In genomic region chrX:3655181-3655580, GRCh38 we compare ENCODE assay signal across 38 cellular contexts.
"Had no signal": no experiment of that assay in that cellular context is flagged by ENCODE, and none has a peak within 500 bp of the region (broad histone marks: within the 10 kb centered on the region; RNA-seq: fewer than 3 reads in every experiment).

No MANE protein-coding gene starts in this region.

- H3K27me3 Mint-ChIP-seq: activated naive CD4-positive, alpha-beta T cell treated with anti-CD3 and anti-CD28 coated beads, Interleukin-2, amount 10 ng/mL, durations not matched to agents 7 days and 5 days; activated naive CD4-positive, alpha-beta T cell treated with anti-CD3 and anti-CD28 coated beads, Interleukin-2, amount 50 U/mL, for 24 hours; activated naive CD8-positive, alpha-beta T cell; activated naive CD8-positive, alpha-beta T cell treated with anti-CD3 and anti-CD28 coated beads for 36 hours; activated naive CD8-positive, alpha-beta T cell treated with anti-CD3 and anti-CD28 coated beads, Interleukin-2, amount 10 ng/mL, durations not matched to agents 7 days and 5 days; activated naive CD8-positive, alpha-beta T cell treated with anti-CD3 and anti-CD28 coated beads, Interleukin-2, amount 50 U/mL, for 24 hours; activated T-cell treated with anti-CD3 and anti-CD28 coated beads, Interleukin-2, amount 50 U/mL, for 24 hours; activated T-helper 17 cell treated with anti-CD3 and anti-CD28 coated beads, Interleukin-2, amount 50 U/mL, for 72 hours; brain; central memory CD8-positive, alpha-beta T cell had no signal

- H3K36me3 Mint-ChIP-seq: activated naive CD4-positive, alpha-beta T cell treated with anti-CD3 and anti-CD28 coated beads, Interleukin-2, amount 50 U/mL, for 24 hours; activated naive CD4-positive, alpha-beta T cell treated with anti-CD3 and anti-CD28 coated beads, Interleukin-2, amount 50 U/mL, for 72 hours had no signal

- H3K9me3 Mint-ChIP-seq: activated naive CD4-positive, alpha-beta T cell treated with anti-CD3 and anti-CD28 coated beads for 36 hours; activated naive CD4-positive, alpha-beta T cell treated with anti-CD3 and anti-CD28 coated beads, Interleukin-2, amount 10 ng/mL, durations not matched to agents 7 days and 5 days; activated naive CD4-positive, alpha-beta T cell treated with anti-CD3 and anti-CD28 coated beads, Interleukin-2, amount 50 U/mL, for 24 hours; activated naive CD4-positive, alpha-beta T cell treated with anti-CD3 and anti-CD28 coated beads, Interleukin-2, amount 50 U/mL, for 72 hours; activated naive CD8-positive, alpha-beta T cell treated with anti-CD3 and anti-CD28 coated beads for 36 hours; activated naive CD8-positive, alpha-beta T cell treated with anti-CD3 and anti-CD28 coated beads, Interleukin-2, amount 10 ng/mL, durations not matched to agents 7 days and 5 days; activated naive CD8-positive, alpha-beta T cell treated with anti-CD3 and anti-CD28 coated beads, Interleukin-2, amount 50 U/mL, for 24 hours; activated T-cell treated with anti-CD3 and anti-CD28 coated beads, Interleukin-2, amount 50 U/mL, for 24 hours; activated T-cell treated with anti-CD3 and anti-CD28 coated beads, Interleukin-2, amount 50 U/mL, for 4 hours; activated T-cell treated with anti-CD3 and anti-CD28 coated beads, Interleukin-2, amount 50 U/mL, for 72 hours; activated T-helper 1 cell treated with anti-CD3 and anti-CD28 coated beads, Interleukin-12 subunit alpha, Interleukin-12 subunit beta, Interleukin-2, Interleukin-4 antibody, amounts not matched to agents 30 ng/mL and 10 ng/mL and 1 ng/mL, durations not matched to agents 14 hours and 24 hours and 36 hours; activated T-helper 17 cell treated with anti-CD3 and anti-CD28 coated beads, Interleukin-2, amount 50 U/mL, for 72 hours; activated T-helper 2 cell treated with anti-CD3 and anti-CD28 coated beads, Interferon-gamma antibody, Interleukin-2, Interleukin-4, amounts not matched to agents 10 μg/mL and 5 μg/mL and 100 μg/mL, durations not matched to agents 14 hours and 24 hours and 36 hours; brain; central memory CD8-positive, alpha-beta T cell had no signal

- H3K36me3 ChIP-seq: adrenal gland, brain microvascular endothelial cell, breast epithelium had no signal

- H3K4me3 Mint-ChIP-seq: activated naive CD4-positive, alpha-beta T cell treated with anti-CD3 and anti-CD28 coated beads for 36 hours; activated naive CD4-positive, alpha-beta T cell treated with anti-CD3 and anti-CD28 coated beads, Interleukin-2, amount 10 ng/mL, durations not matched to agents 7 days and 5 days; activated naive CD4-positive, alpha-beta T cell treated with anti-CD3 and anti-CD28 coated beads, Interleukin-2, amount 50 U/mL, for 24 hours; activated naive CD8-positive, alpha-beta T cell; activated naive CD8-positive, alpha-beta T cell treated with anti-CD3 and anti-CD28 coated beads for 36 hours; activated naive CD8-positive, alpha-beta T cell treated with anti-CD3 and anti-CD28 coated beads, Interleukin-2, amount 10 ng/mL, durations not matched to agents 7 days and 5 days; activated naive CD8-positive, alpha-beta T cell treated with anti-CD3 and anti-CD28 coated beads, Interleukin-2, amount 50 U/mL, for 24 hours; activated T-cell treated with anti-CD3 and anti-CD28 coated beads, Interleukin-2, amount 50 U/mL, for 24 hours; activated T-cell treated with anti-CD3 and anti-CD28 coated beads, Interleukin-2, amount 50 U/mL, for 4 hours; activated T-cell treated with anti-CD3 and anti-CD28 coated beads, Interleukin-2, amount 50 U/mL, for 72 hours; activated T-helper 1 cell treated with anti-CD3 and anti-CD28 coated beads, Interleukin-12 subunit alpha, Interleukin-12 subunit beta, Interleukin-2, Interleukin-4 antibody, amounts not matched to agents 30 ng/mL and 10 ng/mL and 1 ng/mL, durations not matched to agents 14 hours and 24 hours and 36 hours; activated T-helper 17 cell treated with anti-CD3 and anti-CD28 coated beads, Interleukin-2, amount 50 U/mL, for 72 hours; brain; central memory CD8-positive, alpha-beta T cell had no signal

- H3K27me3 ChIP-seq: ascending aorta, body of pancreas, brain microvascular endothelial cell, breast epithelium, cardiac muscle cell had no signal

- H3K4me3 ChIP-seq: adrenal gland, ascending aorta, body of pancreas, breast epithelium, cardiac muscle cell had no signal

- H3K27ac Mint-ChIP-seq: activated naive CD4-positive, alpha-beta T cell treated with anti-CD3 and anti-CD28 coated beads for 36 hours; activated naive CD4-positive, alpha-beta T cell treated with anti-CD3 and anti-CD28 coated beads, Interleukin-2, amount 10 ng/mL, durations not matched to agents 7 days and 5 days; activated naive CD4-positive, alpha-beta T cell treated with anti-CD3 and anti-CD28 coated beads, Interleukin-2, amount 50 U/mL, for 24 hours; activated naive CD4-positive, alpha-beta T cell treated with anti-CD3 and anti-CD28 coated beads, Interleukin-2, amount 50 U/mL, for 72 hours; activated naive CD8-positive, alpha-beta T cell; activated naive CD8-positive, alpha-beta T cell treated with anti-CD3 and anti-CD28 coated beads for 36 hours; activated naive CD8-positive, alpha-beta T cell treated with anti-CD3 and anti-CD28 coated beads, Interleukin-2, amount 10 ng/mL, durations not matched to agents 7 days and 5 days; activated naive CD8-positive, alpha-beta T cell treated with anti-CD3 and anti-CD28 coated beads, Interleukin-2, amount 50 U/mL, for 24 hours; activated T-cell treated with anti-CD3 and anti-CD28 coated beads, Interleukin-2, amount 50 U/mL, for 24 hours; activated T-cell treated with anti-CD3 and anti-CD28 coated beads, Interleukin-2, amount 50 U/mL, for 72 hours; activated T-helper 1 cell treated with anti-CD3 and anti-CD28 coated beads, Interleukin-12 subunit alpha, Interleukin-12 subunit beta, Interleukin-2, Interleukin-4 antibody, amounts not matched to agents 30 ng/mL and 10 ng/mL and 1 ng/mL, durations not matched to agents 14 hours and 24 hours and 36 hours; activated T-helper 17 cell treated with anti-CD3 and anti-CD28 coated beads, Interleukin-2, amount 50 U/mL, for 72 hours; activated T-helper 2 cell treated with anti-CD3 and anti-CD28 coated beads, Interferon-gamma antibody, Interleukin-2, Interleukin-4, amounts not matched to agents 10 μg/mL and 5 μg/mL and 100 μg/mL, durations not matched to agents 14 hours and 24 hours and 36 hours; brain had no signal

- H3K9me3 ChIP-seq: adrenal gland, ascending aorta, body of pancreas, breast epithelium had no signal

- ATAC-seq: activated naive CD4-positive, alpha-beta T cell treated with anti-CD3 and anti-CD28 coated beads, Interleukin-2, amount 50 U/mL, for 72 hours; activated naive CD8-positive, alpha-beta T cell treated with anti-CD3 and anti-CD28 coated beads, Interleukin-2, amount 50 U/mL, for 24 hours; activated T-cell treated with anti-CD3 and anti-CD28 coated beads, Interleukin-2, amount 50 U/mL, for 4 hours; activated T-cell treated with anti-CD3 and anti-CD28 coated beads, Interleukin-2, amount 50 U/mL, for 72 hours; activated T-helper 17 cell treated with anti-CD3 and anti-CD28 coated beads, Interleukin-2, amount 50 U/mL, for 72 hours; body of pancreas had no signal

- DNase-seq: activated effector memory CD4-positive, alpha-beta T cell treated with anti-CD3 and anti-CD28 coated beads, Interleukin-2, amount 50 U/mL, for 16 hours; activated effector memory CD4-positive, alpha-beta T cell treated with Interleukin-2 at 50 U/mL for 16 hours; activated gamma-delta T cell; activated gamma-delta T cell treated with Interleukin-2 at 50 U/mL for 16 hours; activated naive CD4-positive, alpha-beta T cell; activated naive CD4-positive, alpha-beta T cell treated with anti-CD3 and anti-CD28 coated beads for 36 hours; activated naive CD4-positive, alpha-beta T cell treated with anti-CD3 and anti-CD28 coated beads, Interleukin-2, amount 10 ng/mL, durations not matched to agents 7 days and 5 days; activated naive CD4-positive, alpha-beta T cell treated with anti-CD3 and anti-CD28 coated beads, Interleukin-2, amount 50 U/mL, for 16 hours; activated naive CD4-positive, alpha-beta T cell treated with Interleukin-2 at 50 U/mL for 16 hours; activated naive CD8-positive, alpha-beta T cell treated with anti-CD3 and anti-CD28 coated beads for 36 hours; activated naive CD8-positive, alpha-beta T cell treated with anti-CD3 and anti-CD28 coated beads, Interleukin-2, amount 10 ng/mL, durations not matched to agents 7 days and 5 days; activated naive CD8-positive, alpha-beta T cell treated with anti-CD3 and anti-CD28 coated beads, Interleukin-2, amount 50 U/mL, for 24 hours; activated T-cell treated with anti-CD3 and anti-CD28 coated beads, Interleukin-2, amount 50 U/mL, for 1 hour; activated T-cell treated with anti-CD3 and anti-CD28 coated beads, Interleukin-2, amount 50 U/mL, for 24 hours; activated T-cell treated with anti-CD3 and anti-CD28 coated beads, Interleukin-2, amount 50 U/mL, for 4 hours; activated T-cell treated with anti-CD3 and anti-CD28 coated beads, Interleukin-2, amount 50 U/mL, for 48 hours; activated T-cell treated with anti-CD3 and anti-CD28 coated beads, Interleukin-2, amount 50 U/mL, for 72 hours; adrenal gland; amniotic stem cell; amygdala; anterior cingulate cortex; aorta; body of pancreas; brain microvascular endothelial cell; caudate nucleus; central memory CD4-positive, alpha-beta T cell; cerebellar nuclear complex had no signal

- H3K4me1 Mint-ChIP-seq: activated naive CD4-positive, alpha-beta T cell treated with anti-CD3 and anti-CD28 coated beads, Interleukin-2, amount 50 U/mL, for 24 hours; activated naive CD8-positive, alpha-beta T cell treated with anti-CD3 and anti-CD28 coated beads, Interleukin-2, amount 50 U/mL, for 24 hours; activated T-helper 17 cell treated with anti-CD3 and anti-CD28 coated beads, Interleukin-2, amount 50 U/mL, for 72 hours; brain had no signal

- H3K27ac ChIP-seq: adrenal gland, ascending aorta, body of pancreas, brain microvascular endothelial cell, breast epithelium, cardiac muscle cell had no signal

- H3K4me1 ChIP-seq: adrenal gland, ascending aorta, body of pancreas, breast epithelium had no signal
